In genomic region chr20:62900692-62901584, GRCh38 we compare ENCODE assay signal across 8 cellular contexts. TPM values are rescaled to one million over a fixed set of nuclear protein-coding genes. Genes with fewer than 3 reads are reported as not detected.
A peak's percentile ranks its signal among the peaks of the same experiment; 100 is the strongest.
DNase-seq lines count a peak whose midpoint lies in the region; ATAC-seq and TF ChIP-seq lines count a peak whose summit lies in the region.

No MANE protein-coding gene starts in this region.

- H4K20me1 ChIP-seq in DND-41 (ENCODE audit: insufficient read depth, low read length) = peaks cover 43% of the 10 kb centered on the region

- CTCF ChIA-PET in Panc1 (lab: Charles Lee) = interaction anchor here (0.9 to 1.1 kb wide), 2 partner anchors 22 to 78 kb away, joined by 3 read pairs; no protein-coding TSS in a partner anchor

- peaks cover 94% of the 10 kb centered on the region for H3K36me3 ChIP-seq in DND-41 (ENCODE audit: insufficient read depth, low read length)
- peaks cover 34% of the 10 kb centered on the region for H3K36me3 ChIP-seq in Panc1 (ENCODE audit: control insufficient read depth, insufficient read depth, low read length)
- H3K36me3 ChIP-seq in thyroid gland = peaks cover 34 to 40% of the 10 kb centered on the region in 2 donors
- peaks cover 46 to 63% (median 51%) of the 10 kb centered on the region in 4 donors for H3K36me3 ChIP-seq in esophagus muscularis mucosa

- POLR2A ChIA-PET in Panc1 (lab: Charles Lee) = interaction anchor here (0.9 kb wide), 1 partner anchor 15 kb away, joined by 13 read pairs; no protein-coding TSS in a partner anchor

- H3K4me1 ChIP-seq in DND-41 (ENCODE audit: insufficient read depth, low read length) (no peaks in the 10 kb centered on the region), Panc1 (ENCODE audit: control insufficient read depth, insufficient read depth, low read length) (peaks cover 24% of the 10 kb centered on the region), thyroid gland (peaks cover 17 to 20% of the 10 kb centered on the region in 2 donors), esophagus muscularis mucosa (peaks cover 24 to 34% (median 29%) of the 10 kb centered on the region in 4 donors)

- no peak overlapping the region for H2AFZ ChIP-seq in DND-41 (ENCODE audit: low read depth, low read length)

- 51 to 52% methylated on average over 19 to 20 of the region's 20 CpGs for WGBS in thyroid gland, 2 donors
- WGBS in esophagus muscularis mucosa = 56% methylated on average over 20 of the region's 20 CpGs

- H3K27ac ChIP-seq in DND-41 (ENCODE audit: low read length) = no peak overlapping the region
- H3K27ac ChIP-seq in Panc1 (ENCODE audit: low read length) = no peak overlapping the region
- peak overlapping the region in 1 of 3 donors; percentile 38 for H3K27ac ChIP-seq in thyroid gland
- peak overlapping the region in 2 of 4 donors; percentile 12 to 36 for H3K27ac ChIP-seq in esophagus muscularis mucosa (replicated peaks in 1 of 4)

- H3K9ac ChIP-seq in DND-41 (ENCODE audit: low read depth, low read length) = no peak overlapping the region

- peak; percentile 22; the same call in 2 of the 3 replicates for ATAC-seq in DND-41 (ENCODE audit: insufficient read depth, low read depth)
- peak; percentile 12 for ATAC-seq in HG02973 (IDR thresholded peaks at IDR 0.05; ENCODE audit: unreplicated experiment)
- ATAC-seq in Panc1 = peak; percentile 65

- no peak for TF ChIP-seq EP300 in esophagus muscularis mucosa (IDR thresholded peaks at IDR 0.05)

- H3K4me3 ChIP-seq in DND-41 (ENCODE audit: low read depth in 1 of 2, low read length in 2 of 2) = no peak overlapping the region
- no peak overlapping the region for H3K4me3 ChIP-seq in Panc1 (ENCODE audit: low read depth in 2 of 2, low read length in 2 of 2)
- no peak overlapping the region for H3K4me3 ChIP-seq in fibroblast of villous mesenchyme (ENCODE audit: low read depth, low read length)
- H3K4me3 ChIP-seq in thyroid gland (replicated peaks in 1 of 3) = no peak overlapping the region
- no peak overlapping the region for H3K4me3 ChIP-seq in esophagus muscularis mucosa

- DNase-seq in DND-41 (no peak), Panc1 (ENCODE audit: low read depth, low spot score) (no peak), fibroblast of villous mesenchyme (ENCODE audit: low read depth) (no peak), thyroid gland (peak; percentile 44 to 48), hypothalamus (lab: John Stamatoyannopoulos, UW) (no peak), ACHN (no peak), esophagus muscularis mucosa (ENCODE audit: extremely low spot score) (no peak)

- intact Hi-C loops in Panc1 (cut with micrococcal nuclease; ENCODE audit: unreplicated experiment) = no loop called here
- intact Hi-C loops in thyroid gland (cut with DNase I) = loop anchor here (5.0 kb wide), 1 partner anchor 106 kb away; the partner anchor contains the start of gene BHLHE23
- intact Hi-C loops in esophagus muscularis mucosa (cut with DNase I) = loop anchor here (5.0 kb wide), 1 partner anchor 106 kb away; the partner anchor contains the start of gene BHLHE23

- H3K27me3 ChIP-seq in DND-41 (ENCODE audit: insufficient read depth, low read length, poor library complexity) (no peaks in the 10 kb centered on the region), Panc1 (ENCODE audit: control insufficient read depth, insufficient read depth, low read length) (no peaks in the 10 kb centered on the region), thyroid gland (no peaks in the 10 kb centered on the region), esophagus muscularis mucosa (no peaks in the 10 kb centered on the region)

- peaks cover 15% of the 10 kb centered on the region for H3K79me2 ChIP-seq in DND-41 (ENCODE audit: insufficient read depth, low read length)

- H3K4me2 ChIP-seq in DND-41 (ENCODE audit: insufficient read depth, low read length) = no peak overlapping the region

- H3K9me3 ChIP-seq in DND-41 (ENCODE audit: insufficient read depth, low read length, severe bottlenecking) (no peaks in the 10 kb centered on the region), Panc1 (ENCODE audit: control insufficient read depth, insufficient read depth, low read depth, low read length) (no peaks in the 10 kb centered on the region), thyroid gland (no peaks in the 10 kb centered on the region), esophagus muscularis mucosa (no peaks in the 10 kb centered on the region)

- BruUV-seq in Panc1 (replicated peaks; lab: Mats Ljungman, UMichigan) = no TSS peak

- no peak for TF ChIP-seq POLR2A in thyroid gland (IDR thresholded peaks at IDR 0.05)
- no peak for TF ChIP-seq POLR2A in esophagus muscularis mucosa (IDR thresholded peaks at IDR 0.05; ENCODE audit: low read depth)

- TF ChIP-seq CTCF in DND-41 (IDR thresholded peaks at IDR 0.05; ENCODE audit: borderline replicate concordance, extremely low read depth, low read length, poor library complexity, severe bottlenecking) (peak; percentile 46), Panc1 (IDR thresholded peaks at IDR 0.05) (no peak; the same call in 1 of the 2 replicates), fibroblast of villous mesenchyme (IDR thresholded peaks at IDR 0.05; ENCODE audit: insufficient read depth, low read depth, low read length) (peak; percentile 3), thyroid gland (IDR thresholded peaks at IDR 0.05) (peak in 1 of 6 experiments; percentile 3), esophagus muscularis mucosa (IDR thresholded peaks at IDR 0.05) (no peak)

- in situ Hi-C loops in Panc1 (cut with HindIII; ENCODE audit: low pct_unique_long_range_greater_than_20kb, low sequenced_read_pairs) (no loop called here), ACHN (cut with HindIII; ENCODE audit: low pct_ligation_motif_present, low pct_unique_long_range_greater_than_20kb, low sequenced_read_pairs) (no loop called here)

RNA-seq across cellular contexts. Expression of gene DIDO1, which starts 25.4 kb away (rescaled TPM):
- total RNA-seq in Panc1 (2021; ENCODE audit: unreplicated experiment) = 57.3 TPM
- 33.9 TPM for polyA plus RNA-seq in Panc1 (2012; ENCODE audit: insufficient read length)
- total RNA-seq in fibroblast of villous mesenchyme = 41.2 and 47.5 TPM in 2 replicates
- 10 to 100 TPM; 67.7 to 92.9 (median 72.2) TPM for total RNA-seq in thyroid gland
- total RNA-seq in esophagus muscularis mucosa = 10 to 100 TPM; 48.9 to 61.6 (median 55.7) TPM

RNA-seq across cellular contexts. Expression of gene GID8, which starts 37.0 kb away (rescaled TPM):
- 37.3 TPM for total RNA-seq in Panc1 (2021; ENCODE audit: unreplicated experiment)
- polyA plus RNA-seq in Panc1 (2012; ENCODE audit: insufficient read length) = 27.2 TPM
- 31.2 and 34.5 TPM in 2 replicates for total RNA-seq in fibroblast of villous mesenchyme
- 10 to 100 TPM; 30.3 to 38.5 (median 34.5) TPM for total RNA-seq in thyroid gland
- total RNA-seq in esophagus muscularis mucosa = 10 to 100 TPM; 22.4 to 30.1 (median 25.6) TPM

RNA-seq across cellular contexts. Expression of gene TCFL5, which starts 39.3 kb away (rescaled TPM):
- total RNA-seq in Panc1 (2021; ENCODE audit: unreplicated experiment) (23.8 TPM), fibroblast of villous mesenchyme (12.6 and 19.0 TPM in 2 replicates), thyroid gland (10 to 100 TPM; 15.3 to 26.6 (median 20.6) TPM), esophagus muscularis mucosa (10 to 100 TPM; 12.3 to 29.7 (median 18.8) TPM)
- polyA plus RNA-seq in Panc1 (2012; ENCODE audit: insufficient read length) = 22.3 TPM

RNA-seq across cellular contexts. Expression of gene SLC17A9, which starts 51.6 kb away (rescaled TPM):
- total RNA-seq in Panc1 (2021; ENCODE audit: unreplicated experiment) (0.28 TPM), fibroblast of villous mesenchyme (23.7 and 24.8 TPM in 2 replicates), thyroid gland (1 to 10 TPM in 2 of 4 donors, under 1 TPM in 2; 0.68 to 1.6 (median 1.00) TPM), esophagus muscularis mucosa (1 to 10 TPM; 2.2 to 5.2 (median 2.7) TPM)
- polyA plus RNA-seq in Panc1 (2012; ENCODE audit: insufficient read length) = not detected

Comparison
In these comparisons a context has a peak if more than half of its experiments do, and no peak if none do; other contexts are left out.
1. ATAC-seq: peak in every context shown above with its lines; median percentile 65 in Panc1; 22 in DND-41; 12 in HG02973.
2. DNase-seq: peak in thyroid gland (2 of 2); none in DND-41 (single experiment), Panc1 (single experiment), fibroblast of villous mesenchyme (single experiment), hypothalamus (0 of 51), ACHN (single experiment) and esophagus muscularis mucosa (single experiment).
3. CTCF ChIP-seq: peak in DND-41 (single experiment) and fibroblast of villous mesenchyme (single experiment); none in Panc1 (single experiment) and esophagus muscularis mucosa (0 of 3).